32 cellular contexts compared by ENCODE assay signal in the genomic region with DNA sequence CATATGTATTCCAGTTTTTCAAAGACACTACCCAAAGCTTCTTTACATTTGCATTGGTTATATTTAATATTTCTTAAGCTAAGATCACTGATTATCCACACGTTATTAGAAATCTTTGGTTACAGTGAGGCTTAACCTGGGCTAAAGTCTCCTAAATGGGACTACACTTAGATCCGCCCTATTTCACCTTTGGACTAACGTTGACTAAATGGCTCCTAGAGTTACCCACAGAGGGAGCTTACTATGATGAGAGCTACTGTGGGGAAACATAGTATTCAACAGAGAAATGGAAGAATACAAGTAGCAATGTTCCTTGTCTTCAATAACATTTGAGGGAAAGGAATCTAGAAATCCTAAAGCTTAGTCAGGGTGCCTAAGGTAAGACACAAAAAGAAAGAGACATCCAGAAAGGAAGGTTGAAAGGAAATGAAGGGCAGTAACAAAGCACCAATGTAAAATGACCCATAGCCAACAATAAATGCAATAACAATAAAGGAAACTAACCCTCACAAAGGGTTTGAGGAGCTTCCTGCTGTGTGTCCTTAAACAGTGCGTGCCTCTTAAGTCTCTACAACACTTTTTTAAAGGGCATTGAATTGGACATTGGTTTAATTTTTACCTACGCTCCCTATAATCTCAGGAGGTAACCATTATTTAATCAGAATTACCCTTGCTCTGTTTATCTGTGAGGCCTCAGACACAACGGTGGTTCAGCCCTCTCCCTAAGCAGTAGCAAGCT.
DNase-seq lines count a peak whose midpoint lies in the region; ATAC-seq, FAIRE-seq and TF ChIP-seq lines count a peak whose summit lies in the region.
"Had no signal": no experiment of that assay in that cellular context is flagged by ENCODE, and none has a peak within 500 bp of the region (broad histone marks: within the 10 kb centered on the region; RNA-seq: fewer than 3 reads in every experiment).

No MANE protein-coding gene starts in this region.

- in situ Hi-C loops in K562 (cut with MboI), result no loop called here

- ATAC-seq in K562 (peak; percentile 25; the same call in 1 of the 3 replicates), HG02852 (IDR thresholded peaks at IDR 0.05; ENCODE audit: unreplicated experiment) (no peak), GM19452 (IDR thresholded peaks at IDR 0.05; ENCODE audit: unreplicated experiment) (no peak)
- ATAC-seq: CD8-positive, alpha-beta T cell; left cardiac atrium; Panc1 had no signal

- intact Hi-C loops in K562 (cut with micrococcal nuclease), result no loop called here

- no peaks in the 10 kb centered on the region for H4K20me1 ChIP-seq in K562 (replicated peaks; ENCODE audit: control insufficient read depth, insufficient read depth, low read length)

- H3K9ac ChIP-seq in K562 (ENCODE audit: insufficient read depth in 1 of 2, low read depth in 2 of 2, low read length in 2 of 2), result no peak overlapping the region
- no peak overlapping the region for H3K9ac ChIP-seq in mucosa of rectum (ENCODE audit: low read depth in 1 of 2, low read length in 2 of 2)

- no peak for TF ChIP-seq POLR2A in K562 (conservative IDR thresholded peaks at IDR 0.05)

- H3K9me1 ChIP-seq in K562 (ENCODE audit: control insufficient read depth, insufficient read depth, low read length), result no peaks in the 10 kb centered on the region

- FAIRE-seq in K562 (lab: Jason Lieb, UNC), result no peak
- FAIRE-seq: GM18507, H1, HTR-8/SVneo, urothelium cell line had no signal

- peak; percentile 13 for DNase-seq in HT-29 (ENCODE audit: low spot score)
- DNase-seq in NCI-H2227 (lab: John Stamatoyannopoulos, UW; ENCODE audit: unreplicated experiment), result peak; percentile 44
- no peak for DNase-seq in K562 (ENCODE audit: extremely low read depth in 1 of 4, low spot score in 3 of 4)
- no peak for DNase-seq in stimulated activated CD4-positive, alpha-beta T cell treated with anti-CD3 and anti-CD28 coated beads, Interleukin-1b, Interleukin-23, amount 100 ng/mL, for 48 hours
- DNase-seq: activated CD4-positive, alpha-beta T cell treated with anti-CD3 and anti-CD28 coated beads for 48 hours; activated CD8-positive, alpha-beta memory T cell treated with anti-CD3 and anti-CD28 coated beads for 24 hours; activated effector memory CD4-positive, alpha-beta T cell treated with Interleukin-2 at 50 U/mL for 16 hours; anterior cingulate cortex; CD8-positive, alpha-beta T cell; DMS 273 treated with DMSO at 0.1 percent for 48 hours; EL; hypothalamus; immature natural killer cell; Kasumi-1; left cardiac atrium; mammary epithelial cell; NCI-H146; NCI-H524; ovary; Right ventricle myocardium superior; stimulated activated naive CD4-positive, alpha-beta T cell had no signal

- H3K27ac ChIP-seq in K562 (ENCODE audit: extremely low read depth, low read depth, low read length) (no peak overlapping the region), mucosa of rectum (ENCODE audit: low read depth in 2 of 2, low read length in 2 of 2) (peak overlapping the region; percentile 48 to 63)
- H3K27ac ChIP-seq: breast epithelium, ovary, VCaP had no signal

- H3K9me3 ChIP-seq in K562 (replicated peaks; ENCODE audit: control insufficient read depth, insufficient read depth, low read depth, low read length) (no peaks in the 10 kb centered on the region), mucosa of rectum (ENCODE audit: control insufficient read depth in 2 of 2, low read length in 2 of 2) (no peaks in the 10 kb centered on the region)
- H3K9me3 ChIP-seq: breast epithelium, ovary, suprapubic skin had no signal

- H3K27me3 ChIP-seq in K562 (ENCODE audit: control insufficient read depth in 2 of 2, insufficient read depth in 2 of 2, low read length in 2 of 2) (no peaks in the 10 kb centered on the region), mucosa of rectum (ENCODE audit: control insufficient read depth in 2 of 2, insufficient read depth in 2 of 2, low read length in 2 of 2) (no peaks in the 10 kb centered on the region)
- H3K27me3 ChIP-seq: breast epithelium, ovary, suprapubic skin had no signal

- H3K4me3 ChIP-seq in K562, result no peak overlapping the region
- peak overlapping the region; percentile 2 to 8 for H3K4me3 ChIP-seq in mucosa of rectum (ENCODE audit: low read length in 2 of 2)
- H3K4me3 ChIP-seq: breast epithelium, ovary, suprapubic skin had no signal

- TF ChIP-seq RAD21 in K562 (CRISPR knock-in tag; conservative IDR thresholded peaks at IDR 0.05 in 1 of 2, IDR thresholded peaks at IDR 0.05 in 1 of 2), result no peak

- peaks cover 0 to 6% of the 10 kb centered on the region in 2 experiments; a peak in 2 of 5 replicates for H3K4me1 ChIP-seq in K562 (replicated peaks in 1 of 2; ENCODE audit: control insufficient read depth in 2 of 2, insufficient read depth in 2 of 2, low read length in 2 of 2)
- H3K4me1 ChIP-seq in mucosa of rectum (ENCODE audit: control insufficient read depth in 2 of 2, insufficient read depth in 2 of 2, low read length in 2 of 2), result peaks cover 0 to 21% of the 10 kb centered on the region in 2 donors
- H3K4me1 ChIP-seq: breast epithelium had no signal

- H3K36me3 ChIP-seq in K562 (ENCODE audit: control insufficient read depth, insufficient read depth, low read length), result no peaks in the 10 kb centered on the region
- H3K36me3 ChIP-seq in mucosa of rectum (ENCODE audit: control insufficient read depth in 2 of 2, insufficient read depth in 2 of 2, low read length in 2 of 2), result peaks cover under 1 to 2% of the 10 kb centered on the region in 2 donors
- H3K36me3 ChIP-seq: breast epithelium, ovary had no signal

- no TSS peak for BruUV-seq in K562 (replicated peaks; lab: Mats Ljungman, UMichigan)

- CTCF ChIA-PET in K562 (lab: Yijun Ruan, JAX; ENCODE audit: low intra/inter-chr PET ratio), result no interaction called here

- H3K4me2 ChIP-seq in K562 (ENCODE audit: insufficient read depth, low read length), result no peak overlapping the region

- no peak for TF ChIP-seq EP300 in K562 (IDR thresholded peaks at IDR 0.05; ENCODE audit: low read length)

- H2AFZ ChIP-seq in K562 (ENCODE audit: low read depth, low read length), result no peak overlapping the region

- 62% methylated on average over 6 of the region's 6 CpGs for WGBS in K562 (ENCODE audit: insufficient coverage, low coverage, missing lambda C conversion rate)

- POLR2A ChIA-PET in K562 (lab: Yijun Ruan, JAX), result no interaction called here

- no peaks in the 10 kb centered on the region for H3K79me2 ChIP-seq in K562 (ENCODE audit: control insufficient read depth, insufficient read depth, low read length)

- no peak for TF ChIP-seq CTCF in K562 (IDR thresholded peaks at IDR 0.05 in 2 of 3, conservative IDR thresholded peaks at IDR 0.05 in 1 of 3; ENCODE audit: insufficient read depth in 2 of 3, low read depth in 1 of 3, low read length in 3 of 3)

TF ChIP-seq in K562, 482 proteins besides CTCF, POLR2A, EP300 and RAD21:
- no peak for TF ChIP-seq MTF1 (CRISPR knock-in tag; IDR thresholded peaks at IDR 0.05; ENCODE audit: borderline replicate concordance)
- TF ChIP-seq, protein P1, sequence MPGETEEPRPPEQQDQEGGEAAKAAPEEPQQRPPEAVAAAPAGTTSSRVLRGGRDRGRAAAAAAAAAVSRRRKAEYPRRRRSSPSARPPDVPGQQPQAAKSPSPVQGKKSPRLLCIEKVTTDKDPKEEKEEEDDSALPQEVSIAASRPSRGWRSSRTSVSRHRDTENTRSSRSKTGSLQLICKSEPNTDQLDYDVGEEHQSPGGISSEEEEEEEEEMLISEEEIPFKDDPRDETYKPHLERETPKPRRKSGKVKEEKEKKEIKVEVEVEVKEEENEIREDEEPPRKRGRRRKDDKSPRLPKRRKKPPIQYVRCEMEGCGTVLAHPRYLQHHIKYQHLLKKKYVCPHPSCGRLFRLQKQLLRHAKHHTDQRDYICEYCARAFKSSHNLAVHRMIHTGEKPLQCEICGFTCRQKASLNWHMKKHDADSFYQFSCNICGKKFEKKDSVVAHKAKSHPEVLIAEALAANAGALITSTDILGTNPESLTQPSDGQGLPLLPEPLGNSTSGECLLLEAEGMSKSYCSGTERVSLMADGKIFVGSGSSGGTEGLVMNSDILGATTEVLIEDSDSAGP (CRISPR knock-in tag; IDR thresholded peaks at IDR 0.05), result no peak

Comparison
In these comparisons a context has a peak if more than half of its experiments do, and no peak if none do; other contexts are left out.
1. DNase-seq: peak in HT-29 (single experiment) and NCI-H2227 (single experiment); none in K562 (0 of 4) and stimulated activated CD4-positive, alpha-beta T cell treated with anti-CD3 and anti-CD28 coated beads, Interleukin-1b, Interleukin-23, amount 100 ng/mL, for 48 hours (single experiment).